ENCODE assay signal across 18 cellular contexts in the genomic region with DNA sequence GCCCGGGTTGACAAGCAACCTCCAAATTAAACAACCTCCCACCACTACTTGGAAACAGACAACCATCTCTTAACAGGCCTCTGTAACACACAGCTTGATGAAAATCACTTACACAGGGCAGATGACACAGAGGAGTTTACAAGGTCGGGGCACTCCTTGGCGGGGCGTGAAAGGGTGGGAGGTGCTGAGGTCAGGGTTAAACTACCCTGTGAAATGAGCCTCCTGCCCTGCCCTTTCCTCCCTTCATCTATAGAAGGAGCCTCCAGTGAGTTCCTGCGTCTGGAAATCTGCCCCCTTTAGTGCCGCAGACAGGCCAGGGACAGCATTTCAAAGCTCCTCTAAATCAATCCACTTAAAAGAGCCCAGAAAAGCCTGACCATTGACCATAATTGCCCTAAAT. TPM values are rescaled to one million over a fixed set of nuclear protein-coding genes. Genes with fewer than 3 reads are reported as not detected.
DNase-seq lines count a peak whose midpoint lies in the region; ATAC-seq and TF ChIP-seq lines count a peak whose summit lies in the region.
"Had no signal": no experiment of that assay in that cellular context is flagged by ENCODE, and none has a peak within 500 bp of the region (broad histone marks: within the 10 kb centered on the region; RNA-seq: fewer than 3 reads in every experiment).

No MANE protein-coding gene starts in this region.

- H3K36me3 ChIP-seq in BE2C (no peaks in the 10 kb centered on the region), endodermal cell (ENCODE audit: control insufficient read depth, insufficient read depth, low read length) (no peaks in the 10 kb centered on the region)
- H3K36me3 ChIP-seq: cardiac muscle cell, gastrocnemius medialis, upper lobe of right lung had no signal

- no peaks in the 10 kb centered on the region for H3K36me3 Mint-ChIP-seq in endodermal cell (ENCODE audit: low read depth)
- H3K36me3 Mint-ChIP-seq in nephron (ENCODE audit: low read depth) = no peaks in the 10 kb centered on the region
- H3K36me3 Mint-ChIP-seq in activated CD8-positive, alpha-beta T cell treated with anti-CD3 and anti-CD28 coated beads for 36 hours (ENCODE audit: low read depth) = no peaks in the 10 kb centered on the region
- H3K36me3 Mint-ChIP-seq: CD14-positive monocyte had no signal

- DNase-seq in BE2C (no peak), NCI-H2227 treated with DMSO at 0.1 percent for 48 hours (lab: John Stamatoyannopoulos, UW) (peak; percentile 31), endodermal cell (peak; percentile 70), NCI-H2029 (lab: John Stamatoyannopoulos, UW) (no peak)
- no peak for DNase-seq in activated CD8-positive, alpha-beta T cell treated with anti-CD3 and anti-CD28 coated beads for 36 hours
- DNase-seq: activated CD4-positive, alpha-beta T cell treated with anti-CD3 and anti-CD28 coated beads for 48 hours; gastrocnemius medialis; left ventricle myocardium superior; NCI-H1417 treated with DMSO at 0.1 percent for 48 hours; RPMI8226; stimulated activated naive CD8-positive, alpha-beta T cell treated with anti-CD3 and anti-CD28 coated beads, Interleukin-15, amount 100 ng/mL, for 72 hours; upper lobe of right lung had no signal

- no peak overlapping the region for H3K27ac ChIP-seq in endodermal cell (ENCODE audit: low read depth, low read length)
- H3K27ac ChIP-seq: cardiac muscle cell, gastrocnemius medialis, parathyroid adenoma, upper lobe of right lung had no signal

- POLR2A ChIA-PET in activated CD8-positive, alpha-beta T cell treated with anti-CD3 and anti-CD28 coated beads for 36 hours (lab: Charles Lee) = no interaction called here

- H3K27me3 Mint-ChIP-seq in endodermal cell (ENCODE audit: insufficient read depth) (peaks cover 5% of the 10 kb centered on the region), nephron (ENCODE audit: low read depth) (peaks cover 12% of the 10 kb centered on the region)
- H3K27me3 Mint-ChIP-seq in activated CD8-positive, alpha-beta T cell treated with anti-CD3 and anti-CD28 coated beads for 36 hours = peaks cover 12% of the 10 kb centered on the region

- no peaks in the 10 kb centered on the region; the same call in 1 of the 2 replicates for H3K4me1 ChIP-seq in BE2C
- no peaks in the 10 kb centered on the region for H3K4me1 ChIP-seq in endodermal cell (ENCODE audit: control insufficient read depth, insufficient read depth, low read length)
- H3K4me1 ChIP-seq: gastrocnemius medialis, parathyroid adenoma, upper lobe of right lung had no signal

- H3K9me3 Mint-ChIP-seq in endodermal cell = no peaks in the 10 kb centered on the region
- no peaks in the 10 kb centered on the region for H3K9me3 Mint-ChIP-seq in nephron
- H3K9me3 Mint-ChIP-seq in activated CD8-positive, alpha-beta T cell treated with anti-CD3 and anti-CD28 coated beads for 36 hours = peaks cover 2% of the 10 kb centered on the region
- H3K9me3 Mint-ChIP-seq: stimulated activated naive CD8-positive, alpha-beta T cell treated with anti-CD3 and anti-CD28 coated beads, Interleukin-15, amount 100 ng/mL, for 72 hours had no signal

- intact Hi-C loops in activated CD8-positive, alpha-beta T cell treated with anti-CD3 and anti-CD28 coated beads for 36 hours (cut with micrococcal nuclease) = no loop called here

- H3K4me1 Mint-ChIP-seq in endodermal cell (peaks cover 13% of the 10 kb centered on the region), nephron (peaks cover 9% of the 10 kb centered on the region)
- H3K4me1 Mint-ChIP-seq in activated CD8-positive, alpha-beta T cell treated with anti-CD3 and anti-CD28 coated beads for 36 hours (ENCODE audit: low read depth) = no peaks in the 10 kb centered on the region
- H3K4me1 Mint-ChIP-seq: CD14-positive monocyte; stimulated activated naive CD8-positive, alpha-beta T cell treated with anti-CD3 and anti-CD28 coated beads, Interleukin-15, amount 100 ng/mL, for 72 hours had no signal

- no peak overlapping the region for H3K4me3 Mint-ChIP-seq in endodermal cell
- H3K4me3 Mint-ChIP-seq in nephron = no peak overlapping the region
- H3K4me3 Mint-ChIP-seq in activated CD8-positive, alpha-beta T cell treated with anti-CD3 and anti-CD28 coated beads for 36 hours = no peak overlapping the region
- H3K4me3 Mint-ChIP-seq: stimulated activated naive CD8-positive, alpha-beta T cell treated with anti-CD3 and anti-CD28 coated beads, Interleukin-15, amount 100 ng/mL, for 72 hours had no signal

- CTCF ChIA-PET in activated CD8-positive, alpha-beta T cell treated with anti-CD3 and anti-CD28 coated beads for 36 hours (lab: Charles Lee) = no interaction called here

- no peak for TF ChIP-seq CTCF in BE2C (IDR thresholded peaks at IDR 0.05; ENCODE audit: low read depth, low read length)
- TF ChIP-seq CTCF in endodermal cell (conservative IDR thresholded peaks at IDR 0.05) = peak; percentile 26
- TF ChIP-seq CTCF in nephron (IDR thresholded peaks at IDR 0.05; ENCODE audit: unreplicated experiment in 3 of 3) = no peak
- no peak for TF ChIP-seq CTCF in activated CD8-positive, alpha-beta T cell treated with anti-CD3 and anti-CD28 coated beads for 36 hours (IDR thresholded peaks at IDR 0.05)

- no peak overlapping the region for H3K9ac ChIP-seq in endodermal cell (ENCODE audit: extremely low read depth, low read length, poor library complexity, severe bottlenecking)
- H3K9ac ChIP-seq: parathyroid adenoma had no signal

- no peak overlapping the region for H3K27ac Mint-ChIP-seq in endodermal cell
- H3K27ac Mint-ChIP-seq in nephron = peak overlapping the region; percentile 3 to 45 (median 6)
- H3K27ac Mint-ChIP-seq in activated CD8-positive, alpha-beta T cell treated with anti-CD3 and anti-CD28 coated beads for 36 hours = no peak overlapping the region
- H3K27ac Mint-ChIP-seq: CD14-positive monocyte; stimulated activated naive CD8-positive, alpha-beta T cell treated with anti-CD3 and anti-CD28 coated beads, Interleukin-15, amount 100 ng/mL, for 72 hours had no signal

- WGBS in endodermal cell (ENCODE audit: insufficient coverage in 1 of 2, insufficient read length in 1 of 2), 2 experiments = 24 to 33% methylated on average over 3 to 6 of the region's 6 CpGs

- H3K4me3 ChIP-seq in BE2C (ENCODE audit: low read depth, low read length) (peak overlapping the region; percentile 89), endodermal cell (ENCODE audit: low read length) (peak overlapping the region; percentile 80)
- H3K4me3 ChIP-seq: gastrocnemius medialis, upper lobe of right lung had no signal

- H3K27me3 ChIP-seq in BE2C (no peaks in the 10 kb centered on the region), endodermal cell (ENCODE audit: control insufficient read depth, insufficient read depth, low read length, poor library complexity, severe bottlenecking) (peaks cover 55% of the 10 kb centered on the region)

- ATAC-seq in HG02938 (IDR thresholded peaks at IDR 0.05; ENCODE audit: unreplicated experiment) = no peak
- no peak for ATAC-seq in activated CD8-positive, alpha-beta T cell treated with anti-CD3 and anti-CD28 coated beads for 36 hours
- no peak for ATAC-seq in HG03432 (IDR thresholded peaks at IDR 0.05; ENCODE audit: unreplicated experiment)
- ATAC-seq: gastrocnemius medialis; left ventricle myocardium superior; stimulated activated naive CD8-positive, alpha-beta T cell treated with anti-CD3 and anti-CD28 coated beads, Interleukin-15, amount 100 ng/mL, for 72 hours; upper lobe of right lung had no signal

- H3K9me3 ChIP-seq in BE2C = no peaks in the 10 kb centered on the region
- H3K9me3 ChIP-seq in endodermal cell (ENCODE audit: control insufficient read depth, low read length) = no peaks in the 10 kb centered on the region
- H3K9me3 ChIP-seq: gastrocnemius medialis, upper lobe of right lung had no signal

RNA-seq across cellular contexts. Expression of a gene that starts 1.9 kb away (rescaled TPM):
- polyA plus RNA-seq in BE2C (2012; ENCODE audit: insufficient read depth, insufficient read length, low read depth) = 140 TPM
- total RNA-seq in endodermal cell = 10 to 100 TPM; 74.8 to 75.9 TPM
- polyA plus RNA-seq in endodermal cell (2013, experiment 1 of 2) = 86.0 TPM
- polyA plus RNA-seq in endodermal cell (2013, experiment 2 of 2) = 78.9 TPM
- 1 to 10 TPM; 8.6 to 9.0 TPM for total RNA-seq in activated CD8-positive, alpha-beta T cell treated with anti-CD3 and anti-CD28 coated beads for 36 hours

Comparison
In these comparisons a context has a peak if more than half of its experiments do, and no peak if none do; other contexts are left out.
1. DNase-seq: peak in NCI-H2227 treated with DMSO at 0.1 percent for 48 hours (single experiment) and endodermal cell (single experiment); none in BE2C (single experiment), NCI-H2029 (single experiment) and activated CD8-positive, alpha-beta T cell treated with anti-CD3 and anti-CD28 coated beads for 36 hours (single experiment).
2. H3K27ac Mint-ChIP-seq: peak in nephron (3 of 3); none in endodermal cell (single experiment) and activated CD8-positive, alpha-beta T cell treated with anti-CD3 and anti-CD28 coated beads for 36 hours (single experiment).
3. RNA of a gene that starts 1.9 kb away (total RNA-seq): 74.8 to 75.9 TPM in endodermal cell; 8.6 to 9.0 TPM in activated CD8-positive, alpha-beta T cell treated with anti-CD3 and anti-CD28 coated beads for 36 hours; every median in the first group is over 4 times any median in the second.